ENCODE assay signal across 1 cellular context in genomic region chr2:15557947-15558346, GRCh38.
TF ChIP-seq lines count a peak whose summit lies in the region.

No MANE protein-coding gene starts in this region.

TF ChIP-seq in endothelial cell of umbilical vein, 7 proteins besides CTCF, POLR2A, EP300 and RAD21:
- TF ChIP-seq EZH2 (IDR thresholded peaks at IDR 0.05; ENCODE audit: borderline replicate concordance, low read depth, low read length, severe bottlenecking) (no peak), MYC (IDR thresholded peaks at IDR 0.05; ENCODE audit: low read depth, low read length) (no peak), POLR2AphosphoS5 (IDR thresholded peaks at IDR 0.05; ENCODE audit: insufficient read depth, low read depth, low read length) (no peak), FOS (IDR thresholded peaks at IDR 0.05; ENCODE audit: borderline replicate concordance, insufficient read depth, low read length) (peak; percentile 21), JUN (IDR thresholded peaks at IDR 0.05; ENCODE audit: borderline replicate concordance, insufficient read depth, insufficient read length, low read depth) (no peak), MAX (IDR thresholded peaks at IDR 0.05; ENCODE audit: insufficient read depth, insufficient read length) (no peak), GATA2 (IDR thresholded peaks at IDR 0.05; ENCODE audit: insufficient read depth, insufficient read length, low read depth, low read length) (peak; percentile 64)
TF ChIP-seq in endothelial cell of umbilical vein: peak in this region for 2.
